ENCODE assay signal across 19 cellular contexts in the genomic region with DNA sequence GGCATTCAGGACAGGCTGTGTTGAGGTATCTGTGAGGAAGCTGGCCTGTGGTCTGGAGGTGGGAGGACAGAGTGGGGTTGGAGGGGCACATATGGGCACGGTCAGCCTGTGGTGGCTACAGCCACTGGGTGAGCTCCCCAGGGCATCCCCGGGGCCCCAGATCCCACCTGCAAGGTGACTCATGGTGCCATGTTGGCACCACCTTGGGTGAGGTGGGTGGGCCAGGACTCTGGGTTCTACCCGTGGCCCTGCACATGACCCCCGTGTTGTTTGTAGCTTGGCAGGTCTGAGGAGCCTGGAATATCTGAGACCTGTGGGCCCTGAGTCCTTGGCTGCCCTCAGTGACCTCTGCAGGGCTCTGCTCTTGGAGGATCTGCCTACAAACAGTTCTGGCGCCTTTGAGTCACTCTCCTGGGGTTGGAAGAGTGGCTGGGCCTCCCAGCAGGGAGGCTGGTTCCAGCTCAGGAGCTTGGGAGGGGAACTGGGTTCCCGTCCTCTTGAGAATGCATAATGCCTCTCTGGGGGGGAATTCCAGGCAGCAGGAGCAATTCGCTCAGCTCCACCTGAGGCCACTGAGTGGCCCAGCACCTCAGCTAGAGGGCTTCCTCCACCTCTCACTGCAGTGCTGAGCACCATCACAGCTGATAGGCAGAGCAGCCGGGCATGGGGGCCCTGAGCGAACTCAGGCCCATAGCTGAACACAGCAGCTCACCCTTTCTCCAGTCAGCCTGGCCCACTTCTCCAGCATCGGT.
A peak's percentile ranks its signal among the peaks of the same experiment; 100 is the strongest.
DNase-seq lines count a peak whose midpoint lies in the region; ATAC-seq, FAIRE-seq and TF ChIP-seq lines count a peak whose summit lies in the region.
"Had no signal": no experiment of that assay in that cellular context is flagged by ENCODE, and none has a peak within 500 bp of the region (broad histone marks: within the 10 kb centered on the region; RNA-seq: fewer than 3 reads in every experiment).

No MANE protein-coding gene starts in this region.

- H3K79me2 ChIP-seq in astrocyte (ENCODE audit: insufficient read depth, low read length) = no peaks in the 10 kb centered on the region

- no peak overlapping the region for H2AFZ ChIP-seq in astrocyte (ENCODE audit: low read depth, low read length)

- peaks cover 0 to 9% of the 10 kb centered on the region in 2 donors for H3K4me1 Mint-ChIP-seq in natural killer cell treated with Interleukin-12 subunit alpha and Interleukin-12 subunit beta and Interleukin-15 and Interleukin-18, amount 100 ng/mL, for 72 hours (ENCODE audit: low read depth in 2 of 2)
- H3K4me1 Mint-ChIP-seq in natural killer cell (peaks cover 0 to 6% of the 10 kb centered on the region in 2 donors), astrocyte (ENCODE audit: low read depth, unreplicated experiment) (peaks cover 37% of the 10 kb centered on the region)

- H3K27ac Mint-ChIP-seq in natural killer cell treated with Interleukin-12 subunit alpha and Interleukin-12 subunit beta and Interleukin-15 and Interleukin-18, amount 100 ng/mL, for 72 hours = no peak overlapping the region
- no peak overlapping the region for H3K27ac Mint-ChIP-seq in natural killer cell
- H3K27ac Mint-ChIP-seq in astrocyte (ENCODE audit: unreplicated experiment) = peak overlapping the region; percentile 47
- H3K27ac Mint-ChIP-seq: activated naive CD4-positive, alpha-beta T cell treated with anti-CD3 and anti-CD28 coated beads, Interleukin-2, amount 50 U/mL, for 72 hours had no signal

- FAIRE-seq in astrocyte (lab: Jason Lieb, UNC) (no peak), kidney (lab: Jason Lieb, UNC) (no peak)
- FAIRE-seq: keratinocyte had no signal

- H3K4me3 ChIP-seq in astrocyte (ENCODE audit: insufficient read depth, low read depth, low read length) = no peak overlapping the region
- no peak overlapping the region for H3K4me3 ChIP-seq in kidney (ENCODE audit: low read length in 2 of 2)
- no peak overlapping the region for H3K4me3 ChIP-seq in aorta (ENCODE audit: low read length in 2 of 2)
- H3K4me3 ChIP-seq: breast epithelium, mucosa of descending colon, right lobe of liver had no signal

- no peak for TF ChIP-seq CTCF in natural killer cell (IDR thresholded peaks at IDR 0.05)
- no peak for TF ChIP-seq CTCF in astrocyte (IDR thresholded peaks at IDR 0.05; ENCODE audit: insufficient read depth, low read depth, low read length)
- TF ChIP-seq CTCF in kidney (IDR thresholded peaks at IDR 0.05; ENCODE audit: borderline replicate concordance, extremely low read depth, insufficient read depth) = no peak

- H4K20me1 ChIP-seq in astrocyte (ENCODE audit: insufficient read depth, low read length) = no peaks in the 10 kb centered on the region

- H3K9me3 Mint-ChIP-seq in natural killer cell treated with Interleukin-12 subunit alpha and Interleukin-12 subunit beta and Interleukin-15 and Interleukin-18, amount 100 ng/mL, for 72 hours = no peaks in the 10 kb centered on the region
- H3K9me3 Mint-ChIP-seq in natural killer cell (no peaks in the 10 kb centered on the region), astrocyte (ENCODE audit: unreplicated experiment) (peaks cover 4% of the 10 kb centered on the region)
- H3K9me3 Mint-ChIP-seq: activated naive CD4-positive, alpha-beta T cell treated with anti-CD3 and anti-CD28 coated beads, Interleukin-2, amount 50 U/mL, for 72 hours had no signal

- no peak overlapping the region for H3K4me2 ChIP-seq in astrocyte (ENCODE audit: low read length)

- no peak overlapping the region for H3K27ac ChIP-seq in astrocyte (ENCODE audit: low read depth, low read length)
- H3K27ac ChIP-seq in kidney (ENCODE audit: low read depth in 2 of 2, low read length in 2 of 2) = peak overlapping the region in 1 of 2 donors; percentile 35
- H3K27ac ChIP-seq in aorta (ENCODE audit: low read depth in 1 of 2, low read length in 2 of 2) = no peak overlapping the region
- H3K27ac ChIP-seq: breast epithelium, right lobe of liver had no signal

- 91 to 94% methylated on average over 10 of the region's 10 CpGs for WGBS in aorta, 2 donors

- no peaks in the 10 kb centered on the region for H3K27me3 Mint-ChIP-seq in natural killer cell treated with Interleukin-12 subunit alpha and Interleukin-12 subunit beta and Interleukin-15 and Interleukin-18, amount 100 ng/mL, for 72 hours
- H3K27me3 Mint-ChIP-seq in natural killer cell (ENCODE audit: low read depth in 2 of 2) = peaks cover 0 to 2% of the 10 kb centered on the region in 2 donors
- peaks cover 6% of the 10 kb centered on the region for H3K27me3 Mint-ChIP-seq in astrocyte (ENCODE audit: low read depth, unreplicated experiment)

- no peaks in the 10 kb centered on the region for H3K36me3 Mint-ChIP-seq in natural killer cell treated with Interleukin-12 subunit alpha and Interleukin-12 subunit beta and Interleukin-15 and Interleukin-18, amount 100 ng/mL, for 72 hours
- no peaks in the 10 kb centered on the region for H3K36me3 Mint-ChIP-seq in natural killer cell
- peaks cover 37% of the 10 kb centered on the region for H3K36me3 Mint-ChIP-seq in astrocyte (ENCODE audit: low read depth, unreplicated experiment)
- H3K36me3 Mint-ChIP-seq: activated naive CD4-positive, alpha-beta T cell treated with anti-CD3 and anti-CD28 coated beads, Interleukin-2, amount 50 U/mL, for 72 hours had no signal

- no peaks in the 10 kb centered on the region for H3K27me3 ChIP-seq in astrocyte (ENCODE audit: insufficient read depth, low read length)
- H3K27me3 ChIP-seq in aorta (ENCODE audit: control insufficient read depth in 1 of 2, insufficient read depth in 2 of 2, low read length in 1 of 2) = no peaks in the 10 kb centered on the region
- H3K27me3 ChIP-seq: breast epithelium, right lobe of liver had no signal

- ATAC-seq in natural killer cell treated with Interleukin-12 subunit alpha and Interleukin-12 subunit beta and Interleukin-15 and Interleukin-18, amount 100 ng/mL, for 72 hours = no peak
- ATAC-seq in natural killer cell (no peak), aorta (ENCODE audit: low FRiP score) (no peak), HG02588 (IDR thresholded peaks at IDR 0.05; ENCODE audit: unreplicated experiment) (no peak)
- ATAC-seq: activated naive CD4-positive, alpha-beta T cell treated with anti-CD3 and anti-CD28 coated beads, Interleukin-2, amount 50 U/mL, for 72 hours; mucosa of descending colon; right lobe of liver had no signal

- no peak overlapping the region for H3K4me3 Mint-ChIP-seq in natural killer cell treated with Interleukin-12 subunit alpha and Interleukin-12 subunit beta and Interleukin-15 and Interleukin-18, amount 100 ng/mL, for 72 hours
- H3K4me3 Mint-ChIP-seq in natural killer cell = no peak overlapping the region
- no peak overlapping the region for H3K4me3 Mint-ChIP-seq in astrocyte (ENCODE audit: unreplicated experiment)

- no peak overlapping the region for H3K9ac ChIP-seq in astrocyte (ENCODE audit: low read length)
- no peak overlapping the region for H3K9ac ChIP-seq in kidney (ENCODE audit: low read length in 2 of 2)

- intact Hi-C loops in natural killer cell (cut with micrococcal nuclease) = no loop called here
- intact Hi-C loops in kidney (cut with DNase I) = loop anchor here (10.0 kb wide), 1 partner anchor 1026 kb away; no protein-coding TSS in a partner anchor
- intact Hi-C loops in aorta (cut with DNase I) = no loop called here

- DNase-seq in natural killer cell treated with Interleukin-12 subunit alpha and Interleukin-12 subunit beta and Interleukin-15 and Interleukin-18, amount 100 ng/mL, for 72 hours (ENCODE audit: low spot score) = peak; percentile 55
- no peak for DNase-seq in natural killer cell
- DNase-seq in astrocyte (ENCODE audit: low read depth) = no peak
- DNase-seq in kidney = peak; percentile 43
- peak; percentile 35 to 56 for DNase-seq in aorta
- DNase-seq in OCI-M2 (lab: John Stamatoyannopoulos, UW; ENCODE audit: unreplicated experiment) = no peak
- DNase-seq in NCI-H128 (lab: John Stamatoyannopoulos, UW; ENCODE audit: unreplicated experiment) = no peak
- DNase-seq: activated T-cell treated with anti-CD3 and anti-CD28 coated beads, Interleukin-2, amount 50 U/mL, for 48 hours; DMS79; KG1; NCI-H1092; NCI-H748 treated with DMSO at 0.1 percent for 48 hours; RPMI8226 had no signal

- H3K4me1 ChIP-seq in astrocyte (ENCODE audit: insufficient read depth, low read length) (peaks cover 4% of the 10 kb centered on the region), kidney (ENCODE audit: control insufficient read depth in 1 of 2, insufficient read depth in 1 of 2, low read depth in 1 of 2, low read length in 2 of 2) (peaks cover 8 to 14% of the 10 kb centered on the region in 2 donors), aorta (ENCODE audit: control insufficient read depth in 1 of 2, insufficient read depth in 2 of 2, low read length in 2 of 2) (no peaks in the 10 kb centered on the region)
- H3K4me1 ChIP-seq: breast epithelium had no signal

- no peaks in the 10 kb centered on the region for H3K9me3 ChIP-seq in astrocyte (ENCODE audit: insufficient read depth, low read depth, low read length)
- no peaks in the 10 kb centered on the region for H3K9me3 ChIP-seq in kidney (ENCODE audit: control insufficient read depth in 1 of 2, low read length in 2 of 2)
- no peaks in the 10 kb centered on the region for H3K9me3 ChIP-seq in aorta (ENCODE audit: control insufficient read depth, low read length)
- H3K9me3 ChIP-seq: breast epithelium, mucosa of descending colon, right lobe of liver had no signal

- H3K36me3 ChIP-seq in astrocyte (ENCODE audit: insufficient read depth, low read length) (no peaks in the 10 kb centered on the region), kidney (ENCODE audit: control insufficient read depth in 1 of 2, insufficient read depth in 2 of 2, low read length in 2 of 2) (no peaks in the 10 kb centered on the region), aorta (ENCODE audit: control insufficient read depth in 1 of 2, insufficient read depth in 2 of 2, low read length in 1 of 2) (no peaks in the 10 kb centered on the region)
- H3K36me3 ChIP-seq: breast epithelium had no signal

Comparison
In these comparisons a context has a peak if more than half of its experiments do, and no peak if none do; other contexts are left out.
1. DNase-seq: peak in natural killer cell treated with Interleukin-12 subunit alpha and Interleukin-12 subunit beta and Interleukin-15 and Interleukin-18, amount 100 ng/mL, for 72 hours (single experiment), kidney (single experiment) and aorta (2 of 2); none in natural killer cell (single experiment), astrocyte (single experiment), OCI-M2 (single experiment) and NCI-H128 (single experiment).